8 cellular contexts compared by ENCODE assay signal in the genomic region with DNA sequence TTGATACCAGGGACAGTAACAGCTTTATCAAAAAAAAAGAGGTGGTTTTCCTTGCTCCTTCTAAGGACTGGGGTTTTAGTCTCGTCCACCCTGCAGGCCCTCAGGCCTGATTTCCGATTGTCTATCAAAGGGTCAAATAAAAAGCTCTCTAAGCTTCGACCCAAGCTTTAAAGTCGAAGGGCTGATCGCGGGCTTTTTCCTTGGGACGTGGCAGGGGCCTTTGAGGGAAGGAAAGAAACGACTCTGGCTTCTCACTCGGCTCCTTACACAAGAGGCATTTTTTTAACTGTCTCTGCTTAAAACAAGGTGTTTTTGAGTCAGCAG. TPM values are rescaled to one million over a fixed set of nuclear protein-coding genes. Genes with fewer than 3 reads are reported as not detected.
DNase-seq lines count a peak whose midpoint lies in the region; ATAC-seq, FAIRE-seq and TF ChIP-seq lines count a peak whose summit lies in the region.

No MANE protein-coding gene starts in this region.

- H3K4me3 Mint-ChIP-seq in endodermal cell, result peak overlapping the region; percentile 81

- H3K27me3 Mint-ChIP-seq in endodermal cell (ENCODE audit: insufficient read depth), result no peaks in the 10 kb centered on the region

- WGBS in endodermal cell (ENCODE audit: insufficient coverage in 1 of 2, insufficient read length in 1 of 2), 2 experiments, result 12 to 16% methylated on average over 6 to 9 of the region's 9 CpGs
- WGBS in pancreas, 2 donors, result 1 to 2% methylated on average over 9 of the region's 9 CpGs

- TF ChIP-seq POLR2A in NB4 (IDR thresholded peaks at IDR 0.05; ENCODE audit: extremely low read depth, insufficient read length), result no peak

- peak overlapping the region; percentile 79 to 96 for H3K4me3 ChIP-seq in DND-41 (ENCODE audit: low read depth in 1 of 2, low read length in 2 of 2)
- peak overlapping the region; percentile 70 for H3K4me3 ChIP-seq in NB4 (ENCODE audit: low read depth, low read length)
- H3K4me3 ChIP-seq in endodermal cell (ENCODE audit: low read length), result peak overlapping the region; percentile 94
- peak overlapping the region; percentile 83 to 99 (median 90) for H3K4me3 ChIP-seq in pancreas

- H3K27me3 ChIP-seq in DND-41 (ENCODE audit: insufficient read depth, low read length, poor library complexity), result no peaks in the 10 kb centered on the region
- no peaks in the 10 kb centered on the region for H3K27me3 ChIP-seq in endodermal cell (ENCODE audit: control insufficient read depth, insufficient read depth, low read length, poor library complexity, severe bottlenecking)
- no peaks in the 10 kb centered on the region for H3K27me3 ChIP-seq in pancreas

- intact Hi-C loops in pancreas (cut with DNase I), result no loop called here

- peak overlapping the region; percentile 70 for H3K4me2 ChIP-seq in DND-41 (ENCODE audit: insufficient read depth, low read length)

- H3K9me3 ChIP-seq in DND-41 (ENCODE audit: insufficient read depth, low read length, severe bottlenecking), result no peaks in the 10 kb centered on the region
- H3K9me3 ChIP-seq in endodermal cell (ENCODE audit: control insufficient read depth, low read length), result no peaks in the 10 kb centered on the region
- H3K9me3 ChIP-seq in pancreas, result no peaks in the 10 kb centered on the region

- H3K27ac ChIP-seq in DND-41 (ENCODE audit: low read length) (peak overlapping the region; percentile 71), endodermal cell (ENCODE audit: low read depth, low read length) (peak overlapping the region; percentile 100), pancreas (peak overlapping the region; percentile 96 to 99 (median 98))

- FAIRE-seq in pancreas (lab: Jason Lieb, UNC), result no peak

- H4K20me1 ChIP-seq in DND-41 (ENCODE audit: insufficient read depth, low read length), result no peaks in the 10 kb centered on the region; the same call in 1 of the 2 replicates

- TF ChIP-seq CTCF in DND-41 (IDR thresholded peaks at IDR 0.05; ENCODE audit: borderline replicate concordance, extremely low read depth, low read length, poor library complexity, severe bottlenecking), result no peak
- TF ChIP-seq CTCF in NB4 (IDR thresholded peaks at IDR 0.05; ENCODE audit: low read depth, low read length), result no peak
- no peak for TF ChIP-seq CTCF in endodermal cell (conservative IDR thresholded peaks at IDR 0.05)
- no peak for TF ChIP-seq CTCF in pancreas (IDR thresholded peaks at IDR 0.05)

- peak overlapping the region; percentile 94 for H3K27ac Mint-ChIP-seq in endodermal cell

- no peak for DNase-seq in DND-41
- DNase-seq in NB4 (ENCODE audit: low read depth), result no peak
- DNase-seq in endodermal cell, result no peak
- DNase-seq in pancreas, result no peak
- no peak for DNase-seq in amniotic stem cell (lab: John Stamatoyannopoulos, UW)

- peaks cover 37% of the 10 kb centered on the region for H3K79me2 ChIP-seq in DND-41 (ENCODE audit: insufficient read depth, low read length)

- H3K9me3 Mint-ChIP-seq in endodermal cell, result no peaks in the 10 kb centered on the region

- no peaks in the 10 kb centered on the region for H3K36me3 Mint-ChIP-seq in endodermal cell (ENCODE audit: low read depth)

- H3K4me1 ChIP-seq in DND-41 (ENCODE audit: insufficient read depth, low read length) (peaks cover 20% of the 10 kb centered on the region), endodermal cell (ENCODE audit: control insufficient read depth, insufficient read depth, low read length) (no peaks in the 10 kb centered on the region), pancreas (peaks cover 6 to 20% (median 11%) of the 10 kb centered on the region in 3 donors)

- H3K36me3 ChIP-seq in DND-41 (ENCODE audit: insufficient read depth, low read length) (no peaks in the 10 kb centered on the region; the same call in 1 of the 2 replicates), endodermal cell (ENCODE audit: control insufficient read depth, insufficient read depth, low read length) (no peaks in the 10 kb centered on the region), pancreas (no peaks in the 10 kb centered on the region)

- H3K9ac ChIP-seq in DND-41 (ENCODE audit: low read depth, low read length) (peak overlapping the region; percentile 84), endodermal cell (ENCODE audit: extremely low read depth, low read length, poor library complexity, severe bottlenecking) (peak overlapping the region; percentile 99)

- H3K4me1 Mint-ChIP-seq in endodermal cell, result peaks cover 6% of the 10 kb centered on the region

- peak overlapping the region; percentile 78 for H2AFZ ChIP-seq in DND-41 (ENCODE audit: low read depth, low read length)

- ATAC-seq in DND-41 (ENCODE audit: insufficient read depth, low read depth), result no peak
- ATAC-seq in pancreas, result peak; percentile 0 to 2 (median 1)
- no peak for ATAC-seq in GM21825 (IDR thresholded peaks at IDR 0.05; ENCODE audit: unreplicated experiment)
- ATAC-seq in GM19328 (IDR thresholded peaks at IDR 0.05; ENCODE audit: unreplicated experiment), result no peak
- ATAC-seq in HG03460 (IDR thresholded peaks at IDR 0.05; ENCODE audit: unreplicated experiment), result no peak

RNA-seq across cellular contexts. Expression of gene KLHL24, which starts 0.4 kb away (rescaled TPM):
- total RNA-seq in endodermal cell (10 to 100 TPM; 29.9 to 39.9 TPM), pancreas (10 to 100 TPM; 21.3 to 40.8 (median 24.5) TPM)
- 38.5 TPM for polyA plus RNA-seq in endodermal cell (2013, experiment 1 of 2)
- polyA plus RNA-seq in endodermal cell (2013, experiment 2 of 2), result 33.0 TPM
- 1 to 10 TPM; 5.7 to 6.2 TPM for polyA plus RNA-seq in pancreas

Comparison
In these comparisons a context has a peak if more than half of its experiments do, and no peak if none do; other contexts are left out.
1. ATAC-seq: peak in pancreas (4 of 4); none in DND-41 (single experiment), GM21825 (single experiment), GM19328 (single experiment) and HG03460 (single experiment).
2. Peak in every context shown above with its lines, with median percentiles within 50 percentile points of each other: H3K27ac ChIP-seq and H3K4me3 ChIP-seq.